ENCODE assay signal across 19 cellular contexts in genomic region chrX:1207496-1208025, GRCh38. TPM values are rescaled to one million over a fixed set of nuclear protein-coding genes. Genes with fewer than 3 reads are reported as not detected.
DNase-seq lines count a peak whose midpoint lies in the region; ATAC-seq, FAIRE-seq and TF ChIP-seq lines count a peak whose summit lies in the region.
"Had no signal": no experiment of that assay in that cellular context is flagged by ENCODE, and none has a peak within 500 bp of the region (broad histone marks: within the 10 kb centered on the region; RNA-seq: fewer than 3 reads in every experiment).

No MANE protein-coding gene starts in this region.

- ATAC-seq in HG02798 (IDR thresholded peaks at IDR 0.05; ENCODE audit: poor library complexity, unreplicated experiment) = no peak

- peaks cover 5% of the 10 kb centered on the region for H3K36me3 Mint-ChIP-seq in Calu3 (ENCODE audit: insufficient read depth, unreplicated experiment)
- H3K36me3 Mint-ChIP-seq in activated T-helper 2 cell treated with anti-CD3 and anti-CD28 coated beads, Interferon-gamma antibody, Interleukin-2, Interleukin-4, amounts not matched to agents 10 μg/mL and 5 μg/mL and 100 μg/mL, durations not matched to agents 14 hours and 24 hours and 36 hours (ENCODE audit: low read depth) = peaks cover 15% of the 10 kb centered on the region
- H3K36me3 Mint-ChIP-seq: IgD-negative memory B cell had no signal

- H3K9me3 ChIP-seq in neural cell (ENCODE audit: low read length) = no peaks in the 10 kb centered on the region
- H3K9me3 ChIP-seq in testis = no peaks in the 10 kb centered on the region
- no peaks in the 10 kb centered on the region for H3K9me3 ChIP-seq in small intestine (ENCODE audit: control insufficient read depth, low read depth)
- H3K9me3 ChIP-seq: adrenal gland had no signal

- H3K4me3 ChIP-seq in neural cell (ENCODE audit: low read length) (peak overlapping the region; percentile 25), testis (no peak overlapping the region), small intestine (ENCODE audit: low read depth in 1 of 2, low read length in 2 of 2) (no peak overlapping the region)
- H3K4me3 ChIP-seq: adrenal gland, GM23248 had no signal

- H3K9me2 ChIP-seq in neural cell (ENCODE audit: insufficient read depth, low read length) = no peaks in the 10 kb centered on the region

- BruUV-seq in Calu3 (replicated peaks; lab: Mats Ljungman, UMichigan) = no TSS peak

- H3F3A ChIP-seq in neural cell (ENCODE audit: insufficient read depth, low read length, poor library complexity, severe bottlenecking) = no peaks in the 10 kb centered on the region

- peak overlapping the region; percentile 67 for H3K27ac Mint-ChIP-seq in Calu3 (ENCODE audit: unreplicated experiment)
- H3K27ac Mint-ChIP-seq in activated T-helper 2 cell treated with anti-CD3 and anti-CD28 coated beads, Interferon-gamma antibody, Interleukin-2, Interleukin-4, amounts not matched to agents 10 μg/mL and 5 μg/mL and 100 μg/mL, durations not matched to agents 14 hours and 24 hours and 36 hours = peak overlapping the region; percentile 81
- H3K27ac Mint-ChIP-seq: IgD-negative memory B cell had no signal

- H4K20me1 ChIP-seq in neural cell (ENCODE audit: insufficient read depth) = no peaks in the 10 kb centered on the region

- no peak overlapping the region for H3K4me3 Mint-ChIP-seq in Calu3 (ENCODE audit: low read depth, unreplicated experiment)
- peak overlapping the region; percentile 75 for H3K4me3 Mint-ChIP-seq in activated T-helper 2 cell treated with anti-CD3 and anti-CD28 coated beads, Interferon-gamma antibody, Interleukin-2, Interleukin-4, amounts not matched to agents 10 μg/mL and 5 μg/mL and 100 μg/mL, durations not matched to agents 14 hours and 24 hours and 36 hours (ENCODE audit: low read depth)

- H3K27me3 Mint-ChIP-seq in Calu3 (ENCODE audit: unreplicated experiment) = no peaks in the 10 kb centered on the region
- no peaks in the 10 kb centered on the region for H3K27me3 Mint-ChIP-seq in activated T-helper 2 cell treated with anti-CD3 and anti-CD28 coated beads, Interferon-gamma antibody, Interleukin-2, Interleukin-4, amounts not matched to agents 10 μg/mL and 5 μg/mL and 100 μg/mL, durations not matched to agents 14 hours and 24 hours and 36 hours (ENCODE audit: low read depth)

- no peaks in the 10 kb centered on the region for H3K4me1 ChIP-seq in testis
- no peaks in the 10 kb centered on the region for H3K4me1 ChIP-seq in small intestine (ENCODE audit: control insufficient read depth in 2 of 2, insufficient read depth in 1 of 2, low read depth in 1 of 2, low read length in 1 of 2)

- no peak overlapping the region for H3K27ac ChIP-seq in neural cell (ENCODE audit: low read length)
- H3K27ac ChIP-seq in testis = no peak overlapping the region
- no peak overlapping the region for H3K27ac ChIP-seq in small intestine (ENCODE audit: low read depth in 1 of 2, low read length in 1 of 2)
- H3K27ac ChIP-seq: adrenal gland, GM23248 had no signal

- no peak for TF ChIP-seq CTCF in Calu3 (IDR thresholded peaks at IDR 0.05; ENCODE audit: unreplicated experiment)
- TF ChIP-seq CTCF in neural cell (IDR thresholded peaks at IDR 0.05; ENCODE audit: poor library complexity, severe bottlenecking) = no peak
- no peak for TF ChIP-seq CTCF in testis (IDR thresholded peaks at IDR 0.05)

- DNase-seq in activated CD4-positive, CD25-positive, alpha-beta regulatory T cell treated with anti-CD3 and anti-CD28 coated beads, Interleukin-2, amount 50 U/mL, for 72 hours = peak; percentile 27
- no peak for DNase-seq in activated CD4-positive, CD25-positive, alpha-beta regulatory T cell (lab: John Stamatoyannopoulos, UW)
- DNase-seq in Calu3 (no peak), testis (no peak), small intestine (no peak)
- DNase-seq in activated T-helper 2 cell treated with anti-CD3 and anti-CD28 coated beads, Interferon-gamma antibody, Interleukin-2, Interleukin-4, amounts not matched to agents 10 μg/mL and 5 μg/mL and 100 μg/mL, durations not matched to agents 14 hours and 24 hours and 36 hours (ENCODE audit: low spot score) = no peak
- DNase-seq: activated CD4-positive, alpha-beta T cell treated with anti-CD3 and anti-CD28 coated beads, Interleukin-2, amount 50 U/mL, for 4 hours; adrenal gland; erythroblast; GM23248; NCI-H446; stimulated activated naive CD4-positive, alpha-beta T cell; SW 1271 had no signal

- WGBS in testis, 2 donors = 60 to 61% methylated on average over 15 of the region's 15 CpGs
- 50 to 61% (median 56%) methylated on average over 15 of the region's 15 CpGs for WGBS in small intestine, 3 donors

- peaks cover 5% of the 10 kb centered on the region for H3K9me3 Mint-ChIP-seq in Calu3 (ENCODE audit: low read depth, unreplicated experiment)
- peaks cover 14% of the 10 kb centered on the region for H3K9me3 Mint-ChIP-seq in activated T-helper 2 cell treated with anti-CD3 and anti-CD28 coated beads, Interferon-gamma antibody, Interleukin-2, Interleukin-4, amounts not matched to agents 10 μg/mL and 5 μg/mL and 100 μg/mL, durations not matched to agents 14 hours and 24 hours and 36 hours

- no peaks in the 10 kb centered on the region for H3K79me2 ChIP-seq in neural cell (replicated peaks; ENCODE audit: insufficient read depth, low read length)

- intact Hi-C loops in Calu3 (cut with micrococcal nuclease; ENCODE audit: unreplicated experiment) = loop anchor here (5.0 kb wide), 1 partner anchor 35 kb away; no protein-coding TSS in a partner anchor
- intact Hi-C loops in activated T-helper 2 cell treated with anti-CD3 and anti-CD28 coated beads, Interferon-gamma antibody, Interleukin-2, Interleukin-4, amounts not matched to agents 10 μg/mL and 5 μg/mL and 100 μg/mL, durations not matched to agents 14 hours and 24 hours and 36 hours (cut with micrococcal nuclease) = loop anchor here (1.0 to 5.0 kb wide), 4 partner anchors 18 to 40 kb away; no protein-coding TSS in a partner anchor
- intact Hi-C loops in testis (cut with DNase I; ENCODE audit: low total_unique reads) = no loop called here

- no peak overlapping the region for H3K4me2 ChIP-seq in neural cell (ENCODE audit: low read length)

- CTCF ChIA-PET in Calu3 (lab: Charles Lee) = no interaction called here

- FAIRE-seq in small intestine (lab: Jason Lieb, UNC) = no peak
- FAIRE-seq: colon had no signal

- TF ChIP-seq POLR2A in testis (IDR thresholded peaks at IDR 0.05) = no peak

- no peak overlapping the region for H2AFZ ChIP-seq in neural cell (ENCODE audit: low read depth, low read length)
- H2AFZ ChIP-seq: GM23248 had no signal

- TF ChIP-seq RAD21 in neural cell (conservative IDR thresholded peaks at IDR 0.05) = no peak

- H3K4me1 Mint-ChIP-seq in Calu3 (ENCODE audit: low read depth, unreplicated experiment) = no peaks in the 10 kb centered on the region
- H3K4me1 Mint-ChIP-seq in activated T-helper 2 cell treated with anti-CD3 and anti-CD28 coated beads, Interferon-gamma antibody, Interleukin-2, Interleukin-4, amounts not matched to agents 10 μg/mL and 5 μg/mL and 100 μg/mL, durations not matched to agents 14 hours and 24 hours and 36 hours (ENCODE audit: low read depth) = peaks cover 27% of the 10 kb centered on the region

- H3K27me3 ChIP-seq in neural cell (ENCODE audit: insufficient read depth, low read depth, low read length) (no peaks in the 10 kb centered on the region), testis (no peaks in the 10 kb centered on the region), small intestine (ENCODE audit: control insufficient read depth in 2 of 2, insufficient read depth in 2 of 2, low read length in 2 of 2) (no peaks in the 10 kb centered on the region)
- H3K27me3 ChIP-seq: adrenal gland had no signal

- H3K9ac ChIP-seq in neural cell (ENCODE audit: low read length) = no peak overlapping the region
- H3K9ac ChIP-seq: GM23248 had no signal

- no peak for TF ChIP-seq EP300 in neural cell (conservative IDR thresholded peaks at IDR 0.05; ENCODE audit: poor library complexity, severe bottlenecking)

- no peaks in the 10 kb centered on the region for H3K36me3 ChIP-seq in neural cell (ENCODE audit: insufficient read depth, low read length)
- no peaks in the 10 kb centered on the region for H3K36me3 ChIP-seq in testis (ENCODE audit: low read depth, missing control alignments)
- H3K36me3 ChIP-seq in small intestine (ENCODE audit: control insufficient read depth in 2 of 2, insufficient read depth in 2 of 2, low read length in 2 of 2) = no peaks in the 10 kb centered on the region
- H3K36me3 ChIP-seq: adrenal gland had no signal

TF ChIP-seq in neural cell, 6 proteins besides CTCF, POLR2A, EP300 and RAD21 (continues in another document):
- TF ChIP-seq SMC3 (conservative IDR thresholded peaks at IDR 0.05; ENCODE audit: poor library complexity) (no peak), REST (IDR thresholded peaks at IDR 0.05; ENCODE audit: borderline replicate concordance) (no peak), TAF1 (IDR thresholded peaks at IDR 0.05; ENCODE audit: low read depth) (no peak)

RNA-seq across cellular contexts. Expression of gene CRLF2, which starts 4.9 kb away (rescaled TPM):
- total RNA-seq in Calu3 (2022) = 2.3 and 5.6 TPM in 2 replicates
- total RNA-seq in activated T-helper 2 cell treated with anti-CD3 and anti-CD28 coated beads, Interferon-gamma antibody, Interleukin-2, Interleukin-4, amounts not matched to agents 10 μg/mL and 5 μg/mL and 100 μg/mL, durations not matched to agents 14 hours and 24 hours and 36 hours = 5.6 and 6.0 TPM in 2 replicates
- polyA plus RNA-seq in neural cell = not detected in 2 replicates
- not detected in 2 replicates for polyA minus RNA-seq in neural cell
- under 1 TPM; 0.37 to 0.47 TPM for total RNA-seq in testis
- not detected for polyA plus RNA-seq in testis (ENCODE audit: insufficient read depth, low read depth, low replicate concordance)
- under 1 TPM in 1 of 3 donors, not detected in 2; 0.33 TPM for polyA plus RNA-seq in small intestine
- total RNA-seq: A172, adrenal gland, GM23248, kidney epithelial cell had no signal
- polyA plus RNA-seq: adrenal gland, GM23248, IgD-negative memory B cell had no signal
